Comparison of ENCODE assay signal across 22 cellular contexts in the genomic region with DNA sequence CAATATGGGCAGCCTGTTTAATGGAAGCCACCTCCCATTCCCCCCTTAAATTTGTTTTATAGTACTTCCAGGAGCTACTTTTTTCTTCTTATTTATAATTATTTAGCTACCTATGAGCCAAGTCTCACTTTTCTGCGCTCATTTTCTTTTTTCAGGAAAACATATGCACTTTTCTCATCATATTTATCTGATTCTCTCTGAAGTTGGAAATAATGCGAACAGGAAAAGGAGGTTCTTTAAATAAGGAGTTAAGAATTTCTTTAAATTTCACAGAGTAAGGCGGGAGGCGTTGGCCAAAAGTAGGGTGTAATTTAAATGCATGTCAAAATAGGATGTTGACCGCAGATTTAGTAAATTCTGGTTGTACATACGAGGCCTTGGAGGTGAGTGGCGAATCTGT. TPM values are rescaled to one million over a fixed set of nuclear protein-coding genes. Genes with fewer than 3 reads are reported as not detected.
A peak's percentile ranks its signal among the peaks of the same experiment; 100 is the strongest.
DNase-seq lines count a peak whose midpoint lies in the region; ATAC-seq, FAIRE-seq and TF ChIP-seq lines count a peak whose summit lies in the region.
"Had no signal": no experiment of that assay in that cellular context is flagged by ENCODE, and none has a peak within 500 bp of the region (broad histone marks: within the 10 kb centered on the region; RNA-seq: fewer than 3 reads in every experiment).

No MANE protein-coding gene starts in this region.

- in situ Hi-C loops in K562 (cut with MboI) = no loop called here

- H3K79me2 ChIP-seq in K562 (ENCODE audit: control insufficient read depth, insufficient read depth, low read length) (no peaks in the 10 kb centered on the region), neural cell (replicated peaks; ENCODE audit: insufficient read depth, low read length) (no peaks in the 10 kb centered on the region)

- H2AFZ ChIP-seq in K562 (ENCODE audit: low read depth, low read length) (no peak overlapping the region), neural cell (ENCODE audit: low read depth, low read length) (no peak overlapping the region)

- peaks cover 90% of the 10 kb centered on the region for H3K27me3 Mint-ChIP-seq in CD4-positive, alpha-beta T cell
- H3K27me3 Mint-ChIP-seq in IgD-negative memory B cell = peaks cover 60% of the 10 kb centered on the region

- H3K9me1 ChIP-seq in K562 (ENCODE audit: control insufficient read depth, insufficient read depth, low read length) = no peaks in the 10 kb centered on the region

- H4K20me1 ChIP-seq in K562 (replicated peaks; ENCODE audit: control insufficient read depth, insufficient read depth, low read length) = no peaks in the 10 kb centered on the region
- H4K20me1 ChIP-seq in neural cell (ENCODE audit: insufficient read depth) = no peaks in the 10 kb centered on the region

- H3K4me3 ChIP-seq in K562 = no peak overlapping the region
- H3K4me3 ChIP-seq in neural cell (ENCODE audit: low read length) = peak overlapping the region; percentile 55
- H3K4me3 ChIP-seq in gastroesophageal sphincter = no peak overlapping the region
- H3K4me3 ChIP-seq: BLaER1 treated with 17β-estradiol and CSF1 and Interleukin-3, amounts not matched to agents 10 nM and 100 nM had no signal

- H3K36me3 Mint-ChIP-seq in CD4-positive, alpha-beta T cell (ENCODE audit: low read depth) = no peaks in the 10 kb centered on the region
- peaks cover 11% of the 10 kb centered on the region for H3K36me3 Mint-ChIP-seq in IgD-negative memory B cell
- peaks cover 16 to 32% of the 10 kb centered on the region in 2 donors for H3K36me3 Mint-ChIP-seq in activated naive CD4-positive, alpha-beta T cell treated with anti-CD3 and anti-CD28 coated beads, Interleukin-2, amount 50 U/mL, for 72 hours
- H3K36me3 Mint-ChIP-seq: CD8-positive, alpha-beta memory T cell had no signal

- intact Hi-C loops in CD4-positive, alpha-beta T cell (cut with DNase I, micrococcal nuclease) = no loop called here
- intact Hi-C loops in K562 (cut with micrococcal nuclease) = no loop called here

- no peak for TF ChIP-seq CTCF in CD4-positive, alpha-beta T cell (IDR thresholded peaks at IDR 0.05)
- TF ChIP-seq CTCF in K562 (IDR thresholded peaks at IDR 0.05 in 2 of 3, conservative IDR thresholded peaks at IDR 0.05 in 1 of 3; ENCODE audit: insufficient read depth in 2 of 3, low read depth in 1 of 3, low read length in 3 of 3) (no peak), neural cell (IDR thresholded peaks at IDR 0.05; ENCODE audit: poor library complexity, severe bottlenecking) (no peak), gastroesophageal sphincter (IDR thresholded peaks at IDR 0.05) (no peak), RWPE1 (conservative IDR thresholded peaks at IDR 0.05; ENCODE audit: low read depth) (no peak)

- no peak for FAIRE-seq in K562 (lab: Jason Lieb, UNC)
- FAIRE-seq: GM12892, GM18507, H54, HepG2 had no signal

- 3% methylated on average over 7 of the region's 7 CpGs for WGBS in K562 (ENCODE audit: insufficient coverage, low coverage, missing lambda C conversion rate)
- WGBS in gastroesophageal sphincter (ENCODE audit: low coverage in 1 of 2), 2 donors = 23 to 38% methylated on average over 1 to 5 of the region's 7 CpGs

- no peak for TF ChIP-seq RAD21 in K562 (CRISPR knock-in tag; conservative IDR thresholded peaks at IDR 0.05 in 1 of 2, IDR thresholded peaks at IDR 0.05 in 1 of 2)
- no peak for TF ChIP-seq RAD21 in neural cell (conservative IDR thresholded peaks at IDR 0.05)

- H3K4me2 ChIP-seq in K562 (ENCODE audit: insufficient read depth, low read length) (no peak overlapping the region), neural cell (ENCODE audit: low read length) (no peak overlapping the region)
- H3K4me2 ChIP-seq: BLaER1 treated with 17β-estradiol and CSF1 and Interleukin-3, amounts not matched to agents 10 nM and 100 nM; KMS-11 had no signal

- no peaks in the 10 kb centered on the region for H3K9me2 ChIP-seq in neural cell (ENCODE audit: insufficient read depth, low read length)

- peaks cover 41% of the 10 kb centered on the region for H3K4me1 Mint-ChIP-seq in CD4-positive, alpha-beta T cell (ENCODE audit: low read depth)
- H3K4me1 Mint-ChIP-seq in IgD-negative memory B cell = peaks cover 6 to 21% (median 15%) of the 10 kb centered on the region in 3 donors

- H3K9ac ChIP-seq in K562 (ENCODE audit: insufficient read depth in 1 of 2, low read depth in 2 of 2, low read length in 2 of 2) = no peak overlapping the region
- H3K9ac ChIP-seq in neural cell (ENCODE audit: low read length) = no peak overlapping the region
- H3K9ac ChIP-seq: BLaER1 treated with 17β-estradiol and CSF1 and Interleukin-3, amounts not matched to agents 10 nM and 100 nM; KMS-11 had no signal

- peaks cover 2% of the 10 kb centered on the region for H3K9me3 Mint-ChIP-seq in CD4-positive, alpha-beta T cell
- peaks cover 0 to 8% (median 2%) of the 10 kb centered on the region in 3 donors for H3K9me3 Mint-ChIP-seq in IgD-negative memory B cell
- no peaks in the 10 kb centered on the region for H3K9me3 Mint-ChIP-seq in activated naive CD4-positive, alpha-beta T cell treated with anti-CD3 and anti-CD28 coated beads, Interleukin-2, amount 50 U/mL, for 72 hours

- peaks cover 10% of the 10 kb centered on the region for H3K9me3 ChIP-seq in CD4-positive, alpha-beta T cell (ENCODE audit: control insufficient read depth, low read length)
- no peaks in the 10 kb centered on the region for H3K9me3 ChIP-seq in K562 (replicated peaks; ENCODE audit: control insufficient read depth, insufficient read depth, low read depth, low read length)
- peaks cover 3% of the 10 kb centered on the region for H3K9me3 ChIP-seq in neural cell (ENCODE audit: low read length)
- peaks cover 0 to 15% (median 0%) of the 10 kb centered on the region in 3 donors for H3K9me3 ChIP-seq in gastroesophageal sphincter

- H3K27ac ChIP-seq in CD4-positive, alpha-beta T cell (ENCODE audit: low read depth, low read length) = no peak overlapping the region
- H3K27ac ChIP-seq in K562 (ENCODE audit: extremely low read depth, low read depth, low read length) = no peak overlapping the region
- no peak overlapping the region for H3K27ac ChIP-seq in neural cell (ENCODE audit: low read length)
- H3K27ac ChIP-seq in gastroesophageal sphincter = no peak overlapping the region
- no peak overlapping the region for H3K27ac ChIP-seq in RWPE1
- H3K27ac ChIP-seq: BLaER1 treated with 17β-estradiol and CSF1 and Interleukin-3, amounts not matched to agents 10 nM and 100 nM; KMS-11 had no signal

- no peaks in the 10 kb centered on the region for H3F3A ChIP-seq in neural cell (ENCODE audit: insufficient read depth, low read length, poor library complexity, severe bottlenecking)

- TF ChIP-seq EP300 in K562 (IDR thresholded peaks at IDR 0.05; ENCODE audit: low read length) (no peak), neural cell (conservative IDR thresholded peaks at IDR 0.05; ENCODE audit: poor library complexity, severe bottlenecking) (no peak), gastroesophageal sphincter (IDR thresholded peaks at IDR 0.05) (no peak)

- no peak overlapping the region for H3K27ac Mint-ChIP-seq in CD4-positive, alpha-beta T cell
- peak overlapping the region in 2 of 3 donors; percentile 1 to 53 for H3K27ac Mint-ChIP-seq in IgD-negative memory B cell
- H3K27ac Mint-ChIP-seq in activated naive CD4-positive, alpha-beta T cell treated with anti-CD3 and anti-CD28 coated beads, Interleukin-2, amount 50 U/mL, for 72 hours = no peak overlapping the region
- H3K27ac Mint-ChIP-seq: HFFc6 had no signal

- POLR2A ChIA-PET in CD4-positive, alpha-beta T cell (lab: Charles Lee) = interaction anchor here (2.2 kb wide), 1 partner anchor 10 kb away, joined by 6 read pairs; a partner anchor contains a TSS
- POLR2A ChIA-PET in K562 (lab: Yijun Ruan, JAX) = no interaction called here
- POLR2A ChIA-PET in RWPE1 (lab: Yijun Ruan, JAX; ENCODE audit: low non-redundant PET) = no interaction called here

- no peak for DNase-seq in CD4-positive, alpha-beta T cell
- DNase-seq in K562 (ENCODE audit: extremely low read depth in 1 of 4, low spot score in 3 of 4) (no peak), DMS53 treated with DMSO at 0.1 percent for 48 hours (lab: John Stamatoyannopoulos, UW; ENCODE audit: unreplicated experiment) (no peak), RWPE1 (ENCODE audit: low spot score) (no peak)
- no peak for DNase-seq in activated naive CD4-positive, alpha-beta T cell treated with anti-CD3 and anti-CD28 coated beads, Interleukin-2, amount 50 U/mL, for 72 hours (ENCODE audit: low spot score in 2 of 2)
- DNase-seq: CD8-positive, alpha-beta memory T cell; DMS53; NCI-H1417 treated with DMSO at 0.1 percent for 48 hours; NCI-H187 treated with DMSO at 0.1 percent for 48 hours; NCI-H226; NCI-H524 treated with DMSO at 0.1 percent for 48 hours; SHP77 treated with DMSO at 0.1 percent for 48 hours had no signal

- H3K27me3 ChIP-seq in CD4-positive, alpha-beta T cell (ENCODE audit: control insufficient read depth, insufficient read depth, low read length) = peaks cover 99% of the 10 kb centered on the region
- H3K27me3 ChIP-seq in K562 (ENCODE audit: control insufficient read depth in 2 of 2, insufficient read depth in 2 of 2, low read length in 2 of 2) = peaks cover 38 to 46% of the 10 kb centered on the region in 2 experiments; a peak in 4 of 5 replicates
- peaks cover 95% of the 10 kb centered on the region for H3K27me3 ChIP-seq in neural cell (ENCODE audit: insufficient read depth, low read depth, low read length)
- H3K27me3 ChIP-seq in gastroesophageal sphincter = peaks cover 100% of the 10 kb centered on the region

- peaks cover 0 to 19% of the 10 kb centered on the region in 2 experiments; a peak in 2 of 5 replicates for H3K4me1 ChIP-seq in K562 (replicated peaks in 1 of 2; ENCODE audit: control insufficient read depth in 2 of 2, insufficient read depth in 2 of 2, low read length in 2 of 2)
- H3K4me1 ChIP-seq in gastroesophageal sphincter = peaks cover 0 to 32% (median 5%) of the 10 kb centered on the region in 3 donors

- H3K4me3 Mint-ChIP-seq in CD4-positive, alpha-beta T cell = peak overlapping the region; percentile 43
- H3K4me3 Mint-ChIP-seq in IgD-negative memory B cell = peak overlapping the region in 2 of 4 donors; percentile 39 to 55

- H3K36me3 ChIP-seq in K562 (ENCODE audit: control insufficient read depth, insufficient read depth, low read length) (no peaks in the 10 kb centered on the region), neural cell (ENCODE audit: insufficient read depth, low read length) (no peaks in the 10 kb centered on the region), gastroesophageal sphincter (no peaks in the 10 kb centered on the region)

- no TSS peak for BruUV-seq in K562 (replicated peaks; lab: Mats Ljungman, UMichigan)

- ATAC-seq in CD4-positive, alpha-beta T cell (ENCODE audit: poor library complexity) = no peak
- ATAC-seq in K562 = no peak
- ATAC-seq in activated naive CD4-positive, alpha-beta T cell treated with anti-CD3 and anti-CD28 coated beads, Interleukin-2, amount 50 U/mL, for 72 hours = no peak
- no peak for ATAC-seq in gastroesophageal sphincter
- ATAC-seq: HepG2 had no signal

- CTCF ChIA-PET in CD4-positive, alpha-beta T cell (lab: Charles Lee) = no interaction called here
- CTCF ChIA-PET in K562 (lab: Yijun Ruan, JAX; ENCODE audit: low intra/inter-chr PET ratio) = no interaction called here
- CTCF ChIA-PET in RWPE1 (lab: Yijun Ruan, JAX) = interaction anchor here (0.7 kb wide), 1 partner anchor 11 kb away, joined by 4 read pairs; no protein-coding TSS in a partner anchor

- no peak for TF ChIP-seq POLR2A in K562 (conservative IDR thresholded peaks at IDR 0.05)
- TF ChIP-seq POLR2A in gastroesophageal sphincter (IDR thresholded peaks at IDR 0.05) = no peak

RNA-seq across cellular contexts. Expression of a gene that starts 9.9 kb away (rescaled TPM):
- total RNA-seq in CD4-positive, alpha-beta T cell = not detected
- polyA plus RNA-seq in IgD-negative memory B cell (not detected), K562 (2011; rRNA removed) (0.01 TPM in 1 of 2 replicates, not detected in the other), K562 (2014; fragmentation: Illumina TruSeq; extraction: Trizol) (0.01 TPM in 1 of 2 replicates, not detected in the other), K562 (2014; fragmentation: Nextera tagmentation; extraction: Ambion mirVana) (not detected), K562 (2014; rRNA removed) (0.01 TPM in 1 of 2 replicates, not detected in the other), neural cell (4.5 and 7.2 TPM in 2 replicates)
- total RNA-seq in K562 (2011; cell fraction: chromatin; rRNA removed; ENCODE audit: low replicate concordance) = 0.09 TPM in 1 of 2 replicates, not detected in the other
- total RNA-seq in K562 (2011; cell fraction: nucleolus; rRNA removed) = not detected in 2 replicates
- 0.23 TPM in 1 of 2 replicates, not detected in the other for total RNA-seq in K562 (2011; cell fraction: nucleoplasm; rRNA removed)
- total RNA-seq in K562 (2014; rRNA removed) (0.04 and 0.09 TPM in 2 replicates), K562 (2014; rRNA removed; fragmentation: Illumina TruSeq; extraction: Trizol) (not detected in 2 replicates), K562 (2015; rRNA removed; fragmentation: Illumina TruSeq; extraction: Trizol) (0.04 TPM in 1 of 2 replicates, not detected in the other), K562 (2021) (not detected in 2 replicates), gastroesophageal sphincter (not detected)
- not detected in 2 replicates for polyA plus RNA-seq in K562 (2011; cell fraction: cytosol; rRNA removed)
- polyA plus RNA-seq in K562 (2011; cell fraction: nucleus; rRNA removed) = 0.04 TPM in 2 replicates
- 0.03 TPM in 1 of 2 replicates, not detected in the other for polyA plus RNA-seq in K562 (2012)
- polyA minus RNA-seq in K562 (2011; rRNA and poly(A)+ RNA removed) = 0.04 TPM in 1 of 2 replicates, not detected in the other
- polyA minus RNA-seq in K562 (2011; cell fraction: cytosol; rRNA and poly(A)+ RNA removed) = not detected in 2 replicates
- polyA minus RNA-seq in K562 (2011; cell fraction: nucleus; rRNA and poly(A)+ RNA removed) = under 0.01 and 0.11 TPM in 2 replicates
- 9.0 and 11.5 TPM in 2 replicates for polyA minus RNA-seq in neural cell
- total RNA-seq in activated naive CD4-positive, alpha-beta T cell treated with anti-CD3 and anti-CD28 coated beads, Interleukin-2, amount 50 U/mL, for 72 hours = under 1 TPM; 0.04 to 0.14 TPM
- total RNA-seq: CD8-positive, alpha-beta memory T cell; HepG2 had no signal
- polyA plus RNA-seq: CD8-positive, alpha-beta memory T cell; HepG2 had no signal

Comparison
In these comparisons a context has a peak if more than half of its experiments do, and no peak if none do; other contexts are left out.
1. H3K27ac Mint-ChIP-seq: peak in IgD-negative memory B cell (2 of 3); none in CD4-positive, alpha-beta T cell (single experiment) and activated naive CD4-positive, alpha-beta T cell treated with anti-CD3 and anti-CD28 coated beads, Interleukin-2, amount 50 U/mL, for 72 hours (0 of 2).